ENCODE assay signal across 16 cellular contexts in the genomic region with DNA sequence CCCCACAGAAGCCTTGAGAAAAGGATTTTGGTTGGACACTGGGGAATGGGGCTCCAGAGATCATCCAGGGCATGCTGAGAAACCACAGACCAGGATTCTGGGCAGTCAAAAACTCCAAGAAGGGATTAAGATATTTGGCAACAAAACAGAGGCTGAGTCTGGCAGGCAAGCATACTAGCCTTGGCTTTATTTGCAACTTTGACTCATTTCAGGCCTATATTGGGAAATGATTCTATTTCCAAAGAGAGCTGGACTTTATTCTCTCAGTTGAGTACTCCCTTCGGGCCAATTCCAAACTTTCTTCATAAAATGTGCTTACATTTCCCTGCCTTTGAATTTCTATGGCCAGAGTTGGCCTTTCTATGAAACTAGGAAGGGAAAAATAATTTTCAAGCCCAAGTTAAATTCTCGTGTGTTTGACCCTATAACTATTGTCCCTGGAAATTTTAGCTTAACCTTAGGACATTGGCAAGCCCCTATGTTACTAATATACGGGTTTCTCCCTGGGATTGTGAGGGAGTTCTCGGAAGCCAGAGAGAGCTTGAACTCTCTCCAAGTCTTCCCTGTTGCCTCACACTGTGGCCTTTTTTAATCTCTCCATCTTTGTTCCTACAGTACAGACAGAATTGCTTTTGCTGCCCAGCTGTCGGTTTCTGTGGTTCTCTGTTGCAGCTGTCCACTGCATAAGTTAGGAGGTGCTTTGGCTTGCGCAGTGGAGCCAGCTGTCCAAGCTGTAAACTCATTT.
DNase-seq lines count a peak whose midpoint lies in the region; ATAC-seq and TF ChIP-seq lines count a peak whose summit lies in the region.
"Had no signal": no experiment of that assay in that cellular context is flagged by ENCODE, and none has a peak within 500 bp of the region (broad histone marks: within the 10 kb centered on the region; RNA-seq: fewer than 3 reads in every experiment).

No MANE protein-coding gene starts in this region.

- H4K20me1 ChIP-seq in GM23248 (ENCODE audit: insufficient read depth), result no peaks in the 10 kb centered on the region
- H4K20me1 ChIP-seq in smooth muscle cell (ENCODE audit: low read depth), result no peaks in the 10 kb centered on the region

- H3K36me3 ChIP-seq in GM23248 (ENCODE audit: low read depth) (no peaks in the 10 kb centered on the region), smooth muscle cell (ENCODE audit: low read depth) (no peaks in the 10 kb centered on the region)

- no peak for TF ChIP-seq CTCF in smooth muscle cell (IDR thresholded peaks at IDR 0.05; ENCODE audit: borderline replicate concordance, insufficient read depth, poor library complexity, severe bottlenecking)
- no peak for TF ChIP-seq CTCF in endothelial cell (IDR thresholded peaks at IDR 0.05; ENCODE audit: unreplicated experiment)

- H3K27me3 Mint-ChIP-seq in endothelial cell (ENCODE audit: unreplicated experiment), result no peaks in the 10 kb centered on the region

- no peaks in the 10 kb centered on the region for H3K36me3 Mint-ChIP-seq in endothelial cell (ENCODE audit: low read depth, unreplicated experiment)
- H3K36me3 Mint-ChIP-seq: activated naive CD4-positive, alpha-beta T cell treated with anti-CD3 and anti-CD28 coated beads, Interleukin-2, amount 50 U/mL, for 72 hours; stimulated activated naive B cell treated with anti-CD40 and anti-IgM and Interleukin-4, amounts not matched to agents 10 μg/mL and 1 μg/mL and 100 μg/mL, for 72 hours had no signal

- H3F3A ChIP-seq in GM23248 (ENCODE audit: insufficient read depth) (peaks cover 21% of the 10 kb centered on the region), smooth muscle cell (ENCODE audit: low read depth) (no peaks in the 10 kb centered on the region)

- H3K4me3 ChIP-seq in GM23248, result peak overlapping the region; percentile 37
- H3K4me3 ChIP-seq in smooth muscle cell, result no peak overlapping the region

- H3K9me3 ChIP-seq in GM23248 (ENCODE audit: low read depth), result no peaks in the 10 kb centered on the region
- no peaks in the 10 kb centered on the region for H3K9me3 ChIP-seq in smooth muscle cell (replicated peaks; ENCODE audit: low read depth)

- H3K4me1 Mint-ChIP-seq in endothelial cell (ENCODE audit: unreplicated experiment), result peaks cover 3% of the 10 kb centered on the region
- H3K4me1 Mint-ChIP-seq: stimulated activated naive B cell treated with anti-CD40 and anti-IgM and Interleukin-4, amounts not matched to agents 10 μg/mL and 1 μg/mL and 100 μg/mL, for 72 hours had no signal

- H3K4me3 Mint-ChIP-seq in endothelial cell (ENCODE audit: unreplicated experiment), result no peak overlapping the region
- H3K4me3 Mint-ChIP-seq: stimulated activated naive B cell treated with anti-CD40 and anti-IgM and Interleukin-4, amounts not matched to agents 10 μg/mL and 1 μg/mL and 100 μg/mL, for 72 hours had no signal

- H3K9ac ChIP-seq in GM23248, result peak overlapping the region; percentile 38; the same call in 1 of the 2 replicates
- no peak overlapping the region for H3K9ac ChIP-seq in smooth muscle cell (ENCODE audit: low read depth)

- H3K9me2 ChIP-seq in GM23248 (ENCODE audit: insufficient read depth), result no peaks in the 10 kb centered on the region

- peaks cover 18% of the 10 kb centered on the region for H3K4me1 ChIP-seq in GM23248 (ENCODE audit: insufficient read depth)
- H3K4me1 ChIP-seq in smooth muscle cell (ENCODE audit: low read depth), result no peaks in the 10 kb centered on the region

- DNase-seq in GM23248, result peak; percentile 81
- DNase-seq in cerebellar cortex (ENCODE audit: low spot score), result peak; percentile 6
- DNase-seq in left lobe of liver (ENCODE audit: low spot score), result peak; percentile 55
- DNase-seq in smooth muscle cell (lab: John Stamatoyannopoulos, UW; ENCODE audit: unreplicated experiment), result no peak
- DNase-seq in activated T-cell treated with anti-CD3 and anti-CD28 coated beads, Interleukin-2, amount 50 U/mL, for 1 hour, result no peak
- no peak for DNase-seq in endothelial cell (ENCODE audit: low spot score)
- DNase-seq in A172 (ENCODE audit: low spot score), result no peak
- DNase-seq: activated CD4-positive, alpha-beta T cell treated with anti-CD3 and anti-CD28 coated beads, Interleukin-2, amount 50 U/mL, for 4 hours; COR-L47; OCI-M1; stimulated activated CD4-positive, alpha-beta T cell treated with anti-CD3 and anti-CD28 coated beads, Interleukin-2, amount 100 ng/mL, for 24 hours; stimulated activated naive B cell treated with anti-CD40 and anti-IgM and Interleukin-4, amounts not matched to agents 10 μg/mL and 1 μg/mL and 100 μg/mL, for 72 hours; T-helper 2 cell had no signal

- no peaks in the 10 kb centered on the region for H3K27me3 ChIP-seq in GM23248 (replicated peaks; ENCODE audit: insufficient read depth)
- H3K27me3 ChIP-seq in smooth muscle cell (ENCODE audit: low read depth), result no peaks in the 10 kb centered on the region

- peak; percentile 81 for ATAC-seq in left lobe of liver
- ATAC-seq in GM18519 (IDR thresholded peaks at IDR 0.05; ENCODE audit: low FRiP score, unreplicated experiment), result no peak
- ATAC-seq: activated naive CD4-positive, alpha-beta T cell treated with anti-CD3 and anti-CD28 coated beads, Interleukin-2, amount 50 U/mL, for 72 hours; HCT116; stimulated activated naive B cell treated with anti-CD40 and anti-IgM and Interleukin-4, amounts not matched to agents 10 μg/mL and 1 μg/mL and 100 μg/mL, for 72 hours had no signal

- H3K79me2 ChIP-seq in GM23248 (ENCODE audit: insufficient read depth), result no peaks in the 10 kb centered on the region
- no peaks in the 10 kb centered on the region for H3K79me2 ChIP-seq in smooth muscle cell (ENCODE audit: low read depth)

- 0 out of 2 replicates have a peak overlapping the region, but pooled peaks have one; percentile 33 for H2AFZ ChIP-seq in GM23248
- no peak overlapping the region for H2AFZ ChIP-seq in smooth muscle cell (ENCODE audit: low read depth)

- no peaks in the 10 kb centered on the region for H3K9me3 Mint-ChIP-seq in endothelial cell (ENCODE audit: unreplicated experiment)
- H3K9me3 Mint-ChIP-seq: activated naive CD4-positive, alpha-beta T cell treated with anti-CD3 and anti-CD28 coated beads, Interleukin-2, amount 50 U/mL, for 72 hours; stimulated activated naive B cell treated with anti-CD40 and anti-IgM and Interleukin-4, amounts not matched to agents 10 μg/mL and 1 μg/mL and 100 μg/mL, for 72 hours had no signal

- in situ Hi-C loops in GM23248 (cut with MboI), result no loop called here

- H3K27ac ChIP-seq in GM23248 (peak overlapping the region; percentile 79), smooth muscle cell (ENCODE audit: low read depth) (peak overlapping the region; percentile 9)

- H3K4me2 ChIP-seq in GM23248 (ENCODE audit: unreplicated experiment) (peak overlapping the region; percentile 65), smooth muscle cell (peak overlapping the region; percentile 4)

- WGBS in GM23248 (ENCODE audit: low coverage in 1 of 2, low lambda C conversion rate in 2 of 2, missing lambda C conversion rate in 2 of 2), 2 experiments, result 3 to 10% methylated on average over 6 of the region's 6 CpGs
- 49% methylated on average over 6 of the region's 6 CpGs for WGBS in smooth muscle cell (ENCODE audit: low lambda C conversion rate)

- H3K27ac Mint-ChIP-seq in endothelial cell (ENCODE audit: unreplicated experiment), result no peak overlapping the region
- H3K27ac Mint-ChIP-seq: activated naive CD4-positive, alpha-beta T cell treated with anti-CD3 and anti-CD28 coated beads, Interleukin-2, amount 50 U/mL, for 72 hours; stimulated activated naive B cell treated with anti-CD40 and anti-IgM and Interleukin-4, amounts not matched to agents 10 μg/mL and 1 μg/mL and 100 μg/mL, for 72 hours had no signal

Comparison
In these comparisons a context has a peak if more than half of its experiments do, and no peak if none do; other contexts are left out.
1. DNase-seq: peak in GM23248 (single experiment), cerebellar cortex (single experiment) and left lobe of liver (single experiment); none in smooth muscle cell (single experiment), activated T-cell treated with anti-CD3 and anti-CD28 coated beads, Interleukin-2, amount 50 U/mL, for 1 hour (single experiment), endothelial cell (single experiment) and A172 (single experiment).